13 cellular contexts compared by ENCODE assay signal in the genomic region with DNA sequence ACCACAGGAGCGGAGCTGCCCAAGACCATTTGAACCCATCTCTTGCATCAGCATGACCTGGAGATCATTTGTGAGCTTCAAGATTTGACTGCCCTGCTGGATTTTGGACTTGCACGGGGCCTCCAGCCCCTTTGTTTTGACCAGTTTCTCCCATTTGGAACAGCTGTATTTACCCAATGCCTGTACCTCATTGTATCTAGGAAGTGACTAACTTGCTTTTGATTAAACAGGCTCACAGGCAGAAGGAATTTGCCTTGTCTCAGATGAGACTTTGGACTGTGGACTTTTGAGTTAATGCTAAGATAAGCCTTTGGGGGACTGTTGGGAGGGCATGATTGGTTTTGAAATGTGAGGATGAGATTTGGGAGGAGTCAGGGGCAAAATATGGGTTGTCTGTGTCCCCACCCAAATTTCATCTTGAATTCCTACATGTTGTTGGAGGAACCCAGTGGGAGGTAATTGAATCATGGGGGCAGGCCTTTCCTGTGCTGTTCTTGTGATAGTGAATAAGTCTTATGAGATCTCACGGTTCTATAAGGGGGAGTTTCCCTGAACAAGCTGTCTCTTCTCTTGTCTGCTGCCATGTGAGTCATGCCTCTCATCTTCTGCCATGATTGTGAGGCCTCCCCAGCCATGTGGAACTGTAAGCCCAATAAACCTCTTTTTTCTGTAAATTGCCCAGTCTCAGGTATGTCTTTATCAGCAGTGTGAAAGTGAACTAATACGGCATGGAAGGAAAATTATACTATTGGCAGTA. TPM values are rescaled to one million over a fixed set of nuclear protein-coding genes. Genes with fewer than 3 reads are reported as not detected.
"Had no signal": no experiment of that assay in that cellular context is flagged by ENCODE, and none has a peak within 500 bp of the region (broad histone marks: within the 10 kb centered on the region; RNA-seq: fewer than 3 reads in every experiment).

No MANE protein-coding gene starts in this region.

RNA-seq across cellular contexts. Expression of gene CTAGE4, which starts 11.5 kb away (rescaled TPM):
- total RNA-seq: SK-MEL-5 had no signal

RNA-seq across cellular contexts. Expression of gene ARHGEF35, which starts 23.9 kb away (rescaled TPM):
- total RNA-seq: SK-MEL-5 had no signal

RNA-seq across cellular contexts. Expression of gene OR2A14, which starts 48.8 kb away (rescaled TPM):
- total RNA-seq: activated CD4-positive, alpha-beta memory T cell treated with anti-CD3 and anti-CD28 coated beads for 36 hours; activated naive CD4-positive, alpha-beta T cell treated with anti-CD3 and anti-CD28 coated beads for 36 hours; activated naive CD4-positive, alpha-beta T cell treated with anti-CD3 and anti-CD28 coated beads, Interleukin-2, amount 50 U/mL, for 72 hours; activated T-cell treated with anti-CD3 and anti-CD28 coated beads, Interleukin-2, amount 50 U/mL, for 4 hours; activated T-helper 1 cell treated with anti-CD3 and anti-CD28 coated beads, Interleukin-12 subunit alpha, Interleukin-12 subunit beta, Interleukin-2, Interleukin-4 antibody, amounts not matched to agents 30 ng/mL and 10 ng/mL and 1 ng/mL, durations not matched to agents 14 hours and 24 hours and 36 hours; adrenal gland; NCI-H460; Peyer's patch; Right ventricle myocardium inferior; SK-MEL-5; T-cell; T-helper 17 cell; WTC11 had no signal
